In genomic region chr10:52098130-52098529, GRCh38 we compare ENCODE assay signal across 23 cellular contexts.
"Had no signal": no experiment of that assay in that cellular context is flagged by ENCODE, and none has a peak within 500 bp of the region (broad histone marks: within the 10 kb centered on the region; RNA-seq: fewer than 3 reads in every experiment).

No MANE protein-coding gene starts in this region.

- H3K27ac Mint-ChIP-seq: dendritic cell treated with granulocyte-macrophage colony-stimulating factor and Interleukin-4, amounts not matched to agents 40 ng/mL and 50 ng/mL, for 4 days; effector memory CD8-positive, alpha-beta T cell; endodermal cell; memory B cell; naive thymus-derived CD4-positive, alpha-beta T cell had no signal

- DNase-seq: colonic mucosa; cortex of kidney; effector CD8-positive, alpha-beta T cell; effector memory CD8-positive, alpha-beta T cell; endodermal cell; erythroblast; esophagus squamous epithelium; foreskin fibroblast; foreskin melanocyte; gastrocnemius medialis; glutamatergic neuron; head of caudate nucleus; heart right ventricle; hippocampal formation; left cardiac atrium; left ventricle myocardium inferior; mammary epithelial cell; mesendoderm; midbrain; naive thymus-derived CD4-positive, alpha-beta T cell had no signal

- H3K27me3 Mint-ChIP-seq: dendritic cell treated with granulocyte-macrophage colony-stimulating factor and Interleukin-4, amounts not matched to agents 40 ng/mL and 50 ng/mL, for 4 days; effector memory CD8-positive, alpha-beta T cell; memory B cell had no signal

- ATAC-seq: effector memory CD8-positive, alpha-beta T cell; esophagus mucosa; gastrocnemius medialis; heart right ventricle; left cardiac atrium; naive thymus-derived CD4-positive, alpha-beta T cell had no signal

- H3K9me3 Mint-ChIP-seq: endodermal cell, memory B cell had no signal

- H3K4me1 Mint-ChIP-seq: endodermal cell; memory B cell; naive thymus-derived CD4-positive, alpha-beta T cell had no signal

- H3K4me3 Mint-ChIP-seq: dendritic cell treated with granulocyte-macrophage colony-stimulating factor and Interleukin-4, amounts not matched to agents 40 ng/mL and 50 ng/mL, for 4 days; effector memory CD8-positive, alpha-beta T cell; endodermal cell; memory B cell; naive thymus-derived CD4-positive, alpha-beta T cell had no signal

- H3K36me3 Mint-ChIP-seq: memory B cell; naive thymus-derived CD4-positive, alpha-beta T cell had no signal
